In genomic region chr19:38949580-38950367, GRCh38 we compare ENCODE assay signal across 1 cellular context.
A peak's percentile ranks its signal among the peaks of the same experiment; 100 is the strongest.
TF ChIP-seq lines count a peak whose summit lies in the region.

No MANE protein-coding gene starts in this region.

TF ChIP-seq in WTC11, 78 proteins besides CTCF, POLR2A, EP300 and RAD21 (continued from another document):
- no peak for TF ChIP-seq ZNF532 (CRISPR knock-in tag; IDR thresholded peaks at IDR 0.05; ENCODE audit: borderline replicate concordance)
- TF ChIP-seq ESRRA (CRISPR knock-in tag; IDR thresholded peaks at IDR 0.05; ENCODE audit: borderline replicate concordance) = no peak
- TF ChIP-seq ZNF416 (CRISPR knock-in tag; IDR thresholded peaks at IDR 0.05) = peak; percentile 76; the same call in 1 of the 2 replicates
- peak; percentile 71; the same call in 1 of the 2 replicates for TF ChIP-seq HMGXB4 (CRISPR knock-in tag; IDR thresholded peaks at IDR 0.05)
- no peak for TF ChIP-seq ZNF512 (CRISPR knock-in tag; IDR thresholded peaks at IDR 0.05; ENCODE audit: borderline replicate concordance)
- TF ChIP-seq GABPB1 (CRISPR knock-in tag; IDR thresholded peaks at IDR 0.05) = no peak
- no peak; the same call in none of the 2 replicates for TF ChIP-seq AFF4 (CRISPR knock-in tag; IDR thresholded peaks at IDR 0.05; ENCODE audit: borderline replicate concordance)
- peak; percentile 62 for TF ChIP-seq E2F4 (CRISPR knock-in tag; IDR thresholded peaks at IDR 0.05; ENCODE audit: borderline replicate concordance, low read depth)
- TF ChIP-seq IRF2 (CRISPR knock-in tag; IDR thresholded peaks at IDR 0.05; ENCODE audit: borderline replicate concordance, low read depth) = no peak
- TF ChIP-seq ZNF138 (CRISPR knock-in tag; conservative IDR thresholded peaks at IDR 0.05) = 0 out of 2 replicates have a peak, but pooled peaks have one; percentile 15
- TF ChIP-seq RORB (CRISPR knock-in tag; IDR thresholded peaks at IDR 0.05) = no peak
- peak; percentile 89 for TF ChIP-seq SP1 (CRISPR knock-in tag; conservative IDR thresholded peaks at IDR 0.05)
- peak; percentile 53; the same call in 1 of the 2 replicates for TF ChIP-seq ZBTB21 (CRISPR knock-in tag; IDR thresholded peaks at IDR 0.05; ENCODE audit: borderline replicate concordance)
- TF ChIP-seq ETV6 (CRISPR knock-in tag; IDR thresholded peaks at IDR 0.05) = 0 out of 2 replicates have a peak, but pooled peaks have one; percentile 63
- peak; percentile 53; the same call in 1 of the 2 replicates for TF ChIP-seq PRDM15 (CRISPR knock-in tag; IDR thresholded peaks at IDR 0.05)
- no peak for TF ChIP-seq MXD4 (CRISPR knock-in tag; IDR thresholded peaks at IDR 0.05; ENCODE audit: borderline replicate concordance)
- peak; percentile 90 for TF ChIP-seq GTF2I (CRISPR knock-in tag; conservative IDR thresholded peaks at IDR 0.05)
- TF ChIP-seq ATF6 (CRISPR knock-in tag; IDR thresholded peaks at IDR 0.05) = no peak
- TF ChIP-seq NR2C2 (CRISPR knock-in tag; IDR thresholded peaks at IDR 0.05) = no peak
- TF ChIP-seq CDX4 (CRISPR knock-in tag; IDR thresholded peaks at IDR 0.05; ENCODE audit: borderline replicate concordance) = no peak
- peak; percentile 86 for TF ChIP-seq MYBL2 (CRISPR knock-in tag; IDR thresholded peaks at IDR 0.05)
- peak; percentile 88; the same call in 1 of the 2 replicates for TF ChIP-seq SMAD3 (CRISPR knock-in tag; IDR thresholded peaks at IDR 0.05; ENCODE audit: borderline replicate concordance)
- TF ChIP-seq RELA (CRISPR knock-in tag; IDR thresholded peaks at IDR 0.05; ENCODE audit: borderline replicate concordance) = peak; percentile 87; the same call in 1 of the 2 replicates
- TF ChIP-seq TCF7 (CRISPR knock-in tag; IDR thresholded peaks at IDR 0.05; ENCODE audit: low read depth) = peak; percentile 74; the same call in 1 of the 2 replicates
- no peak for TF ChIP-seq MLX (CRISPR knock-in tag; IDR thresholded peaks at IDR 0.05)
- TF ChIP-seq FOXJ3 (CRISPR knock-in tag; IDR thresholded peaks at IDR 0.05; ENCODE audit: borderline replicate concordance) = no peak
- 0 out of 2 replicates have a peak, but pooled peaks have one; percentile 57 for TF ChIP-seq E2F5 (CRISPR knock-in tag; IDR thresholded peaks at IDR 0.05)
- no peak for TF ChIP-seq ZNF317 (CRISPR knock-in tag; IDR thresholded peaks at IDR 0.05; ENCODE audit: borderline replicate concordance, low read depth)
TF ChIP-seq in WTC11: peak in this region for 32.
